10 cellular contexts compared by ENCODE assay signal in genomic region chr10:14564268-14564744, GRCh38.
DNase-seq lines count a peak whose midpoint lies in the region; ATAC-seq and TF ChIP-seq lines count a peak whose summit lies in the region.
"Had no signal": no experiment of that assay in that cellular context is flagged by ENCODE, and none has a peak within 500 bp of the region (broad histone marks: within the 10 kb centered on the region; RNA-seq: fewer than 3 reads in every experiment).

No MANE protein-coding gene starts in this region.

- TF ChIP-seq CTCF in GM06990 (IDR thresholded peaks at IDR 0.05; ENCODE audit: insufficient read depth, low read length, poor library complexity, severe bottlenecking) = no peak
- TF ChIP-seq CTCF in activated CD8-positive, alpha-beta T cell treated with anti-CD3 and anti-CD28 coated beads for 36 hours (IDR thresholded peaks at IDR 0.05) = no peak

- POLR2A ChIA-PET in activated CD8-positive, alpha-beta T cell treated with anti-CD3 and anti-CD28 coated beads for 36 hours (lab: Charles Lee) = interaction anchor here (0.6 to 3.5 kb wide), 10 partner anchors 10 to 84 kb away, joined by 3 to 19 read pairs (median 4); no protein-coding TSS in a partner anchor
- POLR2A ChIA-PET in naive thymus-derived CD4-positive, alpha-beta T cell (lab: Charles Lee) = interaction anchor here (0.6 to 19.3 kb wide), 13 partner anchors 7 to 258 kb away, joined by 3 to 429 read pairs (median 4); no protein-coding TSS in a partner anchor

- peak overlapping the region; percentile 24 for H3K4me3 ChIP-seq in GM06990 (replicated peaks; ENCODE audit: low read depth, low read length)
- peak overlapping the region; percentile 51 for H3K4me3 ChIP-seq in naive thymus-derived CD4-positive, alpha-beta T cell (ENCODE audit: low read length)

- H3K27ac ChIP-seq in naive thymus-derived CD4-positive, alpha-beta T cell (ENCODE audit: low read depth, low read length) = peak overlapping the region; percentile 82

- CTCF ChIA-PET in activated CD8-positive, alpha-beta T cell treated with anti-CD3 and anti-CD28 coated beads for 36 hours (lab: Charles Lee) = interaction anchor here (1.2 to 2.6 kb wide), 4 partner anchors 10 to 258 kb away, joined by 3 to 11 read pairs (median 4); no protein-coding TSS in a partner anchor
- CTCF ChIA-PET in naive thymus-derived CD4-positive, alpha-beta T cell (lab: Charles Lee) = interaction anchor here (0.7 to 1.9 kb wide), 6 partner anchors 18 to 980 kb away, joined by 3 to 10 read pairs (median 3); partner anchors contain the start of genes CDNF, HSPA14 and MSANTD7

- no peaks in the 10 kb centered on the region for H3K27me3 ChIP-seq in GM06990 (replicated peaks; ENCODE audit: control insufficient read depth, insufficient read depth, low read length)
- H3K27me3 ChIP-seq in naive thymus-derived CD4-positive, alpha-beta T cell (ENCODE audit: control insufficient read depth in 2 of 2, insufficient read depth in 2 of 2, low read length in 2 of 2) = no peaks in the 10 kb centered on the region

- no peaks in the 10 kb centered on the region for H3K27me3 Mint-ChIP-seq in activated CD8-positive, alpha-beta T cell treated with anti-CD3 and anti-CD28 coated beads for 36 hours
- no peaks in the 10 kb centered on the region for H3K27me3 Mint-ChIP-seq in naive thymus-derived CD4-positive, alpha-beta T cell

- H3K36me3 Mint-ChIP-seq in activated CD8-positive, alpha-beta T cell treated with anti-CD3 and anti-CD28 coated beads for 36 hours (ENCODE audit: low read depth) = peaks cover 46% of the 10 kb centered on the region
- H3K36me3 Mint-ChIP-seq in naive thymus-derived CD4-positive, alpha-beta T cell = peaks cover 20 to 59% (median 41%) of the 10 kb centered on the region in 5 donors

- H3K4me1 ChIP-seq in naive thymus-derived CD4-positive, alpha-beta T cell (ENCODE audit: control insufficient read depth in 2 of 2, insufficient read depth in 2 of 2, low read length in 2 of 2) = peaks cover 78 to 80% of the 10 kb centered on the region in 2 donors

- H3K4me1 Mint-ChIP-seq in activated CD8-positive, alpha-beta T cell treated with anti-CD3 and anti-CD28 coated beads for 36 hours (ENCODE audit: low read depth) = peaks cover 85% of the 10 kb centered on the region
- H3K4me1 Mint-ChIP-seq in naive thymus-derived CD4-positive, alpha-beta T cell = peaks cover 84 to 100% (median 92%) of the 10 kb centered on the region in 7 donors

- intact Hi-C loops in activated CD8-positive, alpha-beta T cell treated with anti-CD3 and anti-CD28 coated beads for 36 hours (cut with micrococcal nuclease) = loop anchor here (5.0 kb wide), 1 partner anchor 38 kb away; no protein-coding TSS in a partner anchor
- intact Hi-C loops in naive thymus-derived CD4-positive, alpha-beta T cell (cut with micrococcal nuclease) = loop anchor here (1.0 to 5.0 kb wide), 4 partner anchors 8 to 777 kb away; no protein-coding TSS in a partner anchor

- peaks cover 1% of the 10 kb centered on the region; the same call in 1 of the 2 replicates for H3K36me3 ChIP-seq in GM06990 (ENCODE audit: control insufficient read depth, insufficient read depth, low read length)
- peaks cover 0 to 29% (median 6%) of the 10 kb centered on the region in 3 experiments for H3K36me3 ChIP-seq in naive thymus-derived CD4-positive, alpha-beta T cell (ENCODE audit: control insufficient read depth in 2 of 3, insufficient read depth in 3 of 3, low read length in 3 of 3)

- DNase-seq in GM06990 (ENCODE audit: extremely low read depth, insufficient read length) (no peak), NCI-H2196 (lab: John Stamatoyannopoulos, UW; ENCODE audit: unreplicated experiment) (no peak), cerebellar cortex (ENCODE audit: low spot score) (no peak), NCI-H524 treated with DMSO at 0.1 percent for 48 hours (lab: John Stamatoyannopoulos, UW) (no peak), H4 (ENCODE audit: low spot score) (no peak)
- DNase-seq in activated CD8-positive, alpha-beta T cell treated with anti-CD3 and anti-CD28 coated beads for 36 hours = peak; percentile 56
- peak in 6 of 9 donors; percentile 42 to 62 (median 58) for DNase-seq in naive thymus-derived CD4-positive, alpha-beta T cell
- DNase-seq: NCI-H226, T1000 had no signal

- H3K9me3 Mint-ChIP-seq in activated CD8-positive, alpha-beta T cell treated with anti-CD3 and anti-CD28 coated beads for 36 hours = peaks cover 15% of the 10 kb centered on the region
- peaks cover 0 to 16% (median 5%) of the 10 kb centered on the region in 11 donors for H3K9me3 Mint-ChIP-seq in naive thymus-derived CD4-positive, alpha-beta T cell

- H3K4me3 Mint-ChIP-seq in activated CD8-positive, alpha-beta T cell treated with anti-CD3 and anti-CD28 coated beads for 36 hours = peak overlapping the region; percentile 56
- H3K4me3 Mint-ChIP-seq in naive thymus-derived CD4-positive, alpha-beta T cell = peak overlapping the region; percentile 76 to 93 (median 86)

- no peaks in the 10 kb centered on the region for H3K9me3 ChIP-seq in naive thymus-derived CD4-positive, alpha-beta T cell (ENCODE audit: control insufficient read depth in 2 of 3, low read length in 3 of 3)

- H3K27ac Mint-ChIP-seq in activated CD8-positive, alpha-beta T cell treated with anti-CD3 and anti-CD28 coated beads for 36 hours = peak overlapping the region; percentile 92
- peak overlapping the region; percentile 92 to 99 (median 96) for H3K27ac Mint-ChIP-seq in naive thymus-derived CD4-positive, alpha-beta T cell

- ATAC-seq in HG02970 (IDR thresholded peaks at IDR 0.05; ENCODE audit: low FRiP score, unreplicated experiment) = peak; percentile 47
- peak; percentile 50 for ATAC-seq in activated CD8-positive, alpha-beta T cell treated with anti-CD3 and anti-CD28 coated beads for 36 hours
- ATAC-seq in naive thymus-derived CD4-positive, alpha-beta T cell = peak; percentile 64

Comparison
In these comparisons a context has a peak if more than half of its experiments do, and no peak if none do; other contexts are left out.
1. DNase-seq: peak in activated CD8-positive, alpha-beta T cell treated with anti-CD3 and anti-CD28 coated beads for 36 hours (single experiment) and naive thymus-derived CD4-positive, alpha-beta T cell (6 of 9); none in GM06990 (single experiment), NCI-H2196 (single experiment), cerebellar cortex (single experiment), NCI-H524 treated with DMSO at 0.1 percent for 48 hours (single experiment) and H4 (single experiment).
2. Peak in every context shown above with its lines, with median percentiles within 50 percentile points of each other: ATAC-seq.